ENCODE assay signal across 26 cellular contexts in the genomic region with DNA sequence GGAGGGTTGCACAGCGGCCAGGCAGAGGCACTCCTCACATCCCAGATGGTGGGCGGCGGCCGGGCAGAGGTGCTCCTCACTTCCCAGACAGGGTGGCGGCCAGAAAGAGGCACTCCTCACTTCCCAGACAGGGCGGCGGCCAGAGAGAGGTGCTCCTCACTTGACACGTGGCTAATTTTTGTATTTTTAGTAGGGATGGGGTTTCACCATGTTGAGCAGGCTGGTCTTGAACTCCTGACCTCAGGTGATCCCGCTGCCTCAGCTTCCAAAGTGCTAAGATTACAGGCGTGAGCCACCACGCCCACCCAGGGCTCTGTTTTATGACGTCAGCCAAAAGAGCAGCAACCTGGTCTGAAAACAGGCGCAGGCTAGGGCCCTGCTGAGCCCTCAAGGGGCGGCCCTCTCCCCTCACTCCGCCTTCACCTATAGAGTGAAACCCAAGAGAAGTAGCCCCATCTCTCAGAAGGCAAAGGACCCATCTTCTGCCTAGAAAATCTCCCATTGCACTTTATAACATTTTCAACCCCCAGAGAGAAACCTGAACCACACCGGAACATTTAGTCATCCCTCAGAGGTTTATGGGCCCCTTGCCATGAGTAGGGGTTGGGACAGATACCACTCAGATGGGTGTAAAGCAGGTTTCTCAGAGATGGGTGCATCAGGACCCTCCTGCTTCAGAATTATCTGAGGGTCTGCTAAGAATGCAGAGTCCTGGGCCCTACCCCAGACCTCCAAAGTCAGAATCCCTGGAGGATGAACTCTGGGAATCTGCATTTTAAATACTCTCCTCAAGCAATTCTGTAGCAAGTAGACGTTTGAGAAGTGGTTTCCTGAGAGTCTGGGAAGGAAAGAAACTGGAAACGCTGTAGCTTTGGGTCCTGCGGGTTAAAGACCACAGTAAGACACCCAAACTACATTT. TPM values are rescaled to one million over a fixed set of nuclear protein-coding genes. Genes with fewer than 3 reads are reported as not detected.
DNase-seq lines count a peak whose midpoint lies in the region; ATAC-seq, FAIRE-seq and TF ChIP-seq lines count a peak whose summit lies in the region.
"Had no signal": no experiment of that assay in that cellular context is flagged by ENCODE, and none has a peak within 500 bp of the region (broad histone marks: within the 10 kb centered on the region; RNA-seq: fewer than 3 reads in every experiment).

No MANE protein-coding gene starts in this region.

- H3K36me3 ChIP-seq in endodermal cell (ENCODE audit: control insufficient read depth, insufficient read depth, low read length): no peaks in the 10 kb centered on the region
- H3K36me3 ChIP-seq: upper lobe of left lung had no signal

- DNase-seq in Daoy (ENCODE audit: low read depth) (peak; percentile 53), HT1080 (ENCODE audit: low read depth) (peak; percentile 46), endodermal cell (peak; percentile 47), retina (peak; percentile 1), RCC 7860 (ENCODE audit: low spot score) (no peak), occipital lobe (lab: John Stamatoyannopoulos, UW) (no peak)
- DNase-seq: activated CD4-positive, alpha-beta T cell treated with anti-CD3 and anti-CD28 coated beads, Interleukin-2, amount 50 U/mL, for 48 hours; activated gamma-delta T cell; activated T-cell treated with anti-CD3 and anti-CD28 coated beads for 4 hours; caudate nucleus; dermis blood vessel endothelial cell; NCI-H1048; NCI-H1694; NCI-H2171 treated with DMSO at 0.1 percent for 48 hours; NCI-H524 treated with DMSO at 0.1 percent for 48 hours; NK-92 treated with Interleukin-12 subunit alpha and Interleukin-12 subunit beta, amount 100 ng/mL, for 24 hours; stimulated activated CD4-positive, alpha-beta T cell treated with anti-CD3 and anti-CD28 coated beads, Interleukin-1b, Interleukin-23, amount 100 ng/mL, for 48 hours; SW 1271; T1000 had no signal

- no peak for TF ChIP-seq CTCF in endodermal cell (conservative IDR thresholded peaks at IDR 0.05)

- ATAC-seq in stimulated activated memory B cell treated with anti-CD40 and anti-IgM and Interleukin-4, amounts not matched to agents 10 μg/mL and 1 μg/mL and 100 μg/mL, for 72 hours: no peak
- ATAC-seq: GM23338 had no signal

- no peak overlapping the region for H3K4me3 ChIP-seq in endodermal cell (ENCODE audit: low read length)
- H3K4me3 ChIP-seq: GM23338, smooth muscle cell, upper lobe of left lung had no signal

- peaks cover 56% of the 10 kb centered on the region for H3K27me3 Mint-ChIP-seq in endodermal cell (ENCODE audit: insufficient read depth)
- H3K27me3 Mint-ChIP-seq in stimulated activated memory B cell treated with anti-CD40 and anti-IgM and Interleukin-4, amounts not matched to agents 10 μg/mL and 1 μg/mL and 100 μg/mL, for 72 hours: peaks cover 81% of the 10 kb centered on the region

- H3K4me3 Mint-ChIP-seq in endodermal cell: no peak overlapping the region
- no peak overlapping the region for H3K4me3 Mint-ChIP-seq in stimulated activated memory B cell treated with anti-CD40 and anti-IgM and Interleukin-4, amounts not matched to agents 10 μg/mL and 1 μg/mL and 100 μg/mL, for 72 hours
- H3K4me3 Mint-ChIP-seq: memory B cell had no signal

- H3K36me3 Mint-ChIP-seq in endodermal cell (ENCODE audit: low read depth): no peaks in the 10 kb centered on the region
- H3K36me3 Mint-ChIP-seq in stimulated activated memory B cell treated with anti-CD40 and anti-IgM and Interleukin-4, amounts not matched to agents 10 μg/mL and 1 μg/mL and 100 μg/mL, for 72 hours: no peaks in the 10 kb centered on the region
- H3K36me3 Mint-ChIP-seq: memory B cell had no signal

- 87 to 88% methylated on average over 11 to 19 of the region's 19 CpGs for WGBS in endodermal cell (ENCODE audit: insufficient coverage in 1 of 2, insufficient read length in 1 of 2), 2 experiments

- peaks cover 19% of the 10 kb centered on the region for H3K9me3 Mint-ChIP-seq in endodermal cell
- H3K9me3 Mint-ChIP-seq in stimulated activated memory B cell treated with anti-CD40 and anti-IgM and Interleukin-4, amounts not matched to agents 10 μg/mL and 1 μg/mL and 100 μg/mL, for 72 hours: no peaks in the 10 kb centered on the region
- H3K9me3 Mint-ChIP-seq: memory B cell had no signal

- H3K27ac ChIP-seq in endodermal cell (ENCODE audit: low read depth, low read length): no peak overlapping the region

- H3K27ac Mint-ChIP-seq in endodermal cell: no peak overlapping the region
- H3K27ac Mint-ChIP-seq in stimulated activated memory B cell treated with anti-CD40 and anti-IgM and Interleukin-4, amounts not matched to agents 10 μg/mL and 1 μg/mL and 100 μg/mL, for 72 hours: no peak overlapping the region
- H3K27ac Mint-ChIP-seq: GM23338, memory B cell had no signal

- FAIRE-seq in RCC 7860 (lab: Jason Lieb, UNC): no peak
- FAIRE-seq: astrocyte, frontal cortex had no signal

- H3K27me3 ChIP-seq in endodermal cell (ENCODE audit: control insufficient read depth, insufficient read depth, low read length, poor library complexity, severe bottlenecking): peaks cover 34% of the 10 kb centered on the region
- H3K27me3 ChIP-seq: upper lobe of left lung had no signal

- H3K9me3 ChIP-seq in endodermal cell (ENCODE audit: control insufficient read depth, low read length): peaks cover 13% of the 10 kb centered on the region
- H3K9me3 ChIP-seq: upper lobe of left lung had no signal

- H3K9ac ChIP-seq in endodermal cell (ENCODE audit: extremely low read depth, low read length, poor library complexity, severe bottlenecking): no peak overlapping the region

- H3K4me1 ChIP-seq in endodermal cell (ENCODE audit: control insufficient read depth, insufficient read depth, low read length): no peaks in the 10 kb centered on the region

- H3K4me1 Mint-ChIP-seq in endodermal cell: peaks cover 8% of the 10 kb centered on the region
- peaks cover 9% of the 10 kb centered on the region for H3K4me1 Mint-ChIP-seq in stimulated activated memory B cell treated with anti-CD40 and anti-IgM and Interleukin-4, amounts not matched to agents 10 μg/mL and 1 μg/mL and 100 μg/mL, for 72 hours

RNA-seq across cellular contexts. Expression of gene CDK18, which starts 40.8 kb away (rescaled TPM):
- total RNA-seq in Daoy (2014; rRNA removed; shearing (Covaris generic)): 0.60 and 0.80 TPM in 2 replicates
- 0.87 and 1.7 TPM in 2 replicates for total RNA-seq in HT1080 (2014; rRNA removed; shearing (Covaris generic))
- 2.8 and 2.9 TPM in 2 replicates for polyA plus RNA-seq in HT1080 (2015; cell fraction: cytosol; rRNA removed)
- polyA plus RNA-seq in HT1080 (2015; cell fraction: nucleus; rRNA removed): 4.5 and 8.6 TPM in 2 replicates
- 10 to 100 TPM; 58.1 to 88.7 TPM for total RNA-seq in endodermal cell
- polyA plus RNA-seq in endodermal cell (2013, experiment 1 of 2): 24.4 TPM
- polyA plus RNA-seq in endodermal cell (2013, experiment 2 of 2): 22.7 TPM
- total RNA-seq in occipital lobe: 0.16 TPM

Comparison
In these comparisons a context has a peak if more than half of its experiments do, and no peak if none do; other contexts are left out.
1. DNase-seq: peak in Daoy (single experiment), HT1080 (single experiment), endodermal cell (single experiment) and retina (single experiment); none in RCC 7860 (single experiment) and occipital lobe (single experiment).
2. RNA of gene CDK18, which starts 40.8 kb away (total RNA-seq): 58.1 to 88.7 TPM in endodermal cell; 0.87 to 1.7 TPM in HT1080, 0.60 to 0.80 TPM in Daoy and 0.16 TPM in occipital lobe (single experiment); every median in the first group is over 10 times any median in the second.